In genomic region chrX:2841511-2841910, GRCh38 we compare ENCODE assay signal across 33 cellular contexts. TPM values are rescaled to one million over a fixed set of nuclear protein-coding genes. Genes with fewer than 3 reads are reported as not detected.
"Had no signal": no experiment of that assay in that cellular context is flagged by ENCODE, and none has a peak within 500 bp of the region (broad histone marks: within the 10 kb centered on the region; RNA-seq: fewer than 3 reads in every experiment).

No MANE protein-coding gene starts in this region.

- H3K27ac Mint-ChIP-seq: activated B cell treated with CpG ODN at 0.5 μM for 24 hours; activated CD4-positive, alpha-beta T cell treated with anti-CD3 and anti-CD28 coated beads for 36 hours; activated naive CD8-positive, alpha-beta T cell; activated T-cell treated with anti-CD3 and anti-CD28 coated beads, Interleukin-2, amount 50 U/mL, for 24 hours; activated T-helper 2 cell treated with anti-CD3 and anti-CD28 coated beads, Interferon-gamma antibody, Interleukin-2, Interleukin-4, amounts not matched to agents 10 μg/mL and 5 μg/mL and 100 μg/mL, durations not matched to agents 14 hours and 24 hours and 36 hours; effector memory CD8-positive, alpha-beta T cell; naive thymus-derived CD4-positive, alpha-beta T cell; neural progenitor cell; stimulated activated memory B cell treated with anti-CD40 and anti-IgM and Interleukin-4, amounts not matched to agents 10 μg/mL and 1 μg/mL and 100 μg/mL, for 72 hours; T-helper 1 cell treated with Interleukin-12 subunit alpha and Interleukin-12 subunit beta and Interleukin-4 antibody, amounts not matched to agents 30 μg/mL and 1 μg/mL, for 36 hours had no signal

- H2AFZ ChIP-seq: neural progenitor cell had no signal

- DNase-seq: activated B cell treated with CpG ODN at 0.5 μM for 24 hours; activated CD4-positive, alpha-beta T cell treated with anti-CD3 and anti-CD28 coated beads for 36 hours; activated CD4-positive, alpha-beta T cell treated with anti-CD3 and anti-CD28 coated beads, Interleukin-2, amount 50 U/mL, for 4 hours; activated CD8-positive, alpha-beta memory T cell treated with anti-CD3 and anti-CD28 coated beads for 24 hours; activated CD8-positive, alpha-beta memory T cell treated with anti-CD3 and anti-CD28 coated beads, Interleukin-2, amount 50 U/mL, for 4 hours; activated naive CD4-positive, alpha-beta T cell; activated T-cell treated with anti-CD3 and anti-CD28 coated beads, Interleukin-2, amount 50 U/mL, for 24 hours; adrenal gland; body of pancreas; colonic mucosa; dorsolateral prefrontal cortex; effector memory CD8-positive, alpha-beta T cell; islet precursor cell; left cardiac atrium; mesendoderm; mucosa of descending colon; naive thymus-derived CD4-positive, alpha-beta T cell; ovary; psoas muscle; stimulated activated CD4-positive, alpha-beta T cell treated with anti-CD3 and anti-CD28 coated beads, Interleukin-12 subunit alpha, Interleukin-12 subunit beta, amount 100 ng/mL, for 4 hours; stimulated activated CD4-positive, alpha-beta T cell treated with anti-CD3 and anti-CD28 coated beads, Interleukin-1b, Interleukin-23, amount 100 ng/mL, for 48 hours; stomach; T1000 had no signal

- H3K4me3 Mint-ChIP-seq: activated B cell treated with CpG ODN at 0.5 μM for 24 hours; activated CD4-positive, alpha-beta T cell treated with anti-CD3 and anti-CD28 coated beads for 36 hours; activated naive CD8-positive, alpha-beta T cell; activated T-cell treated with anti-CD3 and anti-CD28 coated beads, Interleukin-2, amount 50 U/mL, for 24 hours; effector memory CD8-positive, alpha-beta T cell; naive thymus-derived CD4-positive, alpha-beta T cell; neural progenitor cell; stimulated activated memory B cell treated with anti-CD40 and anti-IgM and Interleukin-4, amounts not matched to agents 10 μg/mL and 1 μg/mL and 100 μg/mL, for 72 hours; T-helper 1 cell treated with Interleukin-12 subunit alpha and Interleukin-12 subunit beta and Interleukin-4 antibody, amounts not matched to agents 30 μg/mL and 1 μg/mL, for 36 hours had no signal

- H3K27me3 ChIP-seq: adrenal gland, body of pancreas, colonic mucosa, esophagus muscularis mucosa, gastroesophageal sphincter, neural progenitor cell, ovary, right atrium auricular region, stomach, suprapubic skin, tibial nerve had no signal

- H3K36me3 ChIP-seq: adrenal gland, colonic mucosa, esophagus muscularis mucosa, gastroesophageal sphincter, ovary, right atrium auricular region, suprapubic skin, tibial nerve had no signal

- H3K4me2 ChIP-seq: neural progenitor cell had no signal

- H3K36me3 Mint-ChIP-seq: activated naive CD8-positive, alpha-beta T cell; naive thymus-derived CD4-positive, alpha-beta T cell; stimulated activated memory B cell treated with anti-CD40 and anti-IgM and Interleukin-4, amounts not matched to agents 10 μg/mL and 1 μg/mL and 100 μg/mL, for 72 hours had no signal

- H3K9ac ChIP-seq: neural progenitor cell had no signal

- H3K9me3 ChIP-seq: adrenal gland, body of pancreas, colonic mucosa, gastroesophageal sphincter, mucosa of descending colon, ovary, suprapubic skin had no signal

- ATAC-seq: activated CD4-positive, alpha-beta T cell treated with anti-CD3 and anti-CD28 coated beads for 36 hours; body of pancreas; effector memory CD8-positive, alpha-beta T cell; gastroesophageal sphincter; left cardiac atrium; mucosa of descending colon; naive thymus-derived CD4-positive, alpha-beta T cell; psoas muscle; stimulated activated memory B cell treated with anti-CD40 and anti-IgM and Interleukin-4, amounts not matched to agents 10 μg/mL and 1 μg/mL and 100 μg/mL, for 72 hours had no signal

- H3K27me3 Mint-ChIP-seq: activated B cell treated with CpG ODN at 0.5 μM for 24 hours had no signal

- H3K4me3 ChIP-seq: adrenal gland, body of pancreas, colonic mucosa, dorsolateral prefrontal cortex, esophagus muscularis mucosa, gastroesophageal sphincter, mucosa of descending colon, neural progenitor cell, ovary, psoas muscle, right atrium auricular region, stomach, suprapubic skin, tibial nerve had no signal

- H3K4me1 Mint-ChIP-seq: activated B cell treated with CpG ODN at 0.5 μM for 24 hours; activated CD4-positive, alpha-beta T cell treated with anti-CD3 and anti-CD28 coated beads for 36 hours; stimulated activated memory B cell treated with anti-CD40 and anti-IgM and Interleukin-4, amounts not matched to agents 10 μg/mL and 1 μg/mL and 100 μg/mL, for 72 hours had no signal

- H3K4me1 ChIP-seq: adrenal gland, body of pancreas, colonic mucosa, esophagus muscularis mucosa, gastroesophageal sphincter, neural progenitor cell, psoas muscle, right atrium auricular region, stomach, suprapubic skin, tibial nerve had no signal

- H3K27ac ChIP-seq: adrenal gland, body of pancreas, colonic mucosa, dorsolateral prefrontal cortex, esophagus muscularis mucosa, gastroesophageal sphincter, neural progenitor cell, ovary, psoas muscle, right atrium auricular region, stomach, suprapubic skin, tibial nerve had no signal

RNA-seq across cellular contexts. Expression of gene GYG2, which starts 12.8 kb away (rescaled TPM):
- total RNA-seq: activated B cell treated with CpG ODN at 0.5 μM for 24 hours; activated CD4-positive, alpha-beta T cell treated with anti-CD3 and anti-CD28 coated beads for 36 hours; activated T-helper 2 cell treated with anti-CD3 and anti-CD28 coated beads, Interferon-gamma antibody, Interleukin-2, Interleukin-4, amounts not matched to agents 10 μg/mL and 5 μg/mL and 100 μg/mL, durations not matched to agents 14 hours and 24 hours and 36 hours; naive thymus-derived CD4-positive, alpha-beta T cell had no signal
- polyA plus RNA-seq: naive thymus-derived CD4-positive, alpha-beta T cell had no signal
